Comparison of ENCODE assay signal across 12 cellular contexts in the genomic region with DNA sequence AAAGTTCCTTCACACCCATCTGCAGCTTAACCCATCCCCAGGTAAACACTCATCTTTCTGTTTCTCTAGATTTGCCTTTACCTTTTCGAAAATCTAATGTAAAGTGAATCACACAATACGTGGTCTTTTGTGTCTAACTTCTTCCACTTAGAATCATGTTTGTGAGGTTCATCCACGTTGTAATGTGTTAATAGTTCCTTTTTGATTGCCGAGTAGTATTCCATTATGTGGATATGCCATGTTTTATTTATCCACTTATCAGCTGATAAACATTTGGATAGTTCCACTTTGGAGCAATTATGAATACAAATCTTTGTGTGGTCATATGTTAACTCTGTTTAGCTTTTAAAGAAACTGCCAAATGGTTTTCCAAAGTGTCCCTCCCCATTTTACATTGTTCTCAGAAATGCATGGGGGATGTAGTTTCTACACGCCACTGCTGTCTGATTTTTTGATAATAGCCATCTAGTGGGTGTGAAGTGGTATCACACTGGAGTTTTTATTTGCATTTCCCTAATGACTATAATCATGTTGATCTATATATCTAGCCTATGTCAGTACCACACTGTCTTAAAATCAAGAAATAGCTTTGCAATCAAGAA. TPM values are rescaled to one million over a fixed set of nuclear protein-coding genes. Genes with fewer than 3 reads are reported as not detected.
DNase-seq lines count a peak whose midpoint lies in the region; ATAC-seq and TF ChIP-seq lines count a peak whose summit lies in the region.
"Had no signal": no experiment of that assay in that cellular context is flagged by ENCODE, and none has a peak within 500 bp of the region (broad histone marks: within the 10 kb centered on the region; RNA-seq: fewer than 3 reads in every experiment).

No MANE protein-coding gene starts in this region.

- H3K9me2 ChIP-seq in hepatocyte (replicated peaks; ENCODE audit: insufficient read depth), result no peaks in the 10 kb centered on the region

- no peaks in the 10 kb centered on the region for H3K9me3 ChIP-seq in upper lobe of right lung
- no peaks in the 10 kb centered on the region for H3K9me3 ChIP-seq in hepatocyte (ENCODE audit: low read depth)
- H3K9me3 ChIP-seq: mucosa of descending colon had no signal

- no peak overlapping the region for H3K4me2 ChIP-seq in hepatocyte

- H3K4me3 Mint-ChIP-seq in activated naive CD8-positive, alpha-beta T cell, result peak overlapping the region; percentile 17
- no peak overlapping the region for H3K4me3 Mint-ChIP-seq in activated naive CD8-positive, alpha-beta T cell treated with anti-CD3 and anti-CD28 coated beads for 36 hours
- H3K4me3 Mint-ChIP-seq: dendritic cell treated with granulocyte-macrophage colony-stimulating factor and Interleukin-4, amounts not matched to agents 40 ng/mL and 50 ng/mL, for 4 days; stimulated activated naive CD8-positive, alpha-beta T cell treated with anti-CD3 and anti-CD28 coated beads, Interleukin-15, Interleukin-2, amounts not matched to agents 100 ng/mL and 50 ng/mL, for 24 hours had no signal

- H3K27ac ChIP-seq in upper lobe of right lung, result no peak overlapping the region
- no peak overlapping the region for H3K27ac ChIP-seq in hepatocyte

- H4K20me1 ChIP-seq in hepatocyte (ENCODE audit: insufficient read depth, poor library complexity, severe bottlenecking), result no peaks in the 10 kb centered on the region

- no peak for DNase-seq in activated naive CD8-positive, alpha-beta T cell treated with anti-CD3 and anti-CD28 coated beads for 36 hours
- peak; percentile 20 for DNase-seq in NB4 (ENCODE audit: low read depth)
- peak; percentile 12 for DNase-seq in choroid plexus epithelial cell (ENCODE audit: low read depth)
- DNase-seq in upper lobe of right lung, result no peak
- DNase-seq in hepatocyte (ENCODE audit: low spot score), result no peak
- no peak for DNase-seq in pons (ENCODE audit: low spot score)
- DNase-seq in Ammon's horn (ENCODE audit: low spot score), result no peak
- DNase-seq: C1 segment of cervical spinal cord, mucosa of descending colon had no signal

- H3K4me3 ChIP-seq in NB4 (ENCODE audit: low read depth, low read length) (no peak overlapping the region), choroid plexus epithelial cell (ENCODE audit: low read depth, low read length) (no peak overlapping the region), upper lobe of right lung (no peak overlapping the region), hepatocyte (no peak overlapping the region)
- H3K4me3 ChIP-seq: mucosa of descending colon had no signal

- peaks cover 15% of the 10 kb centered on the region for H3K36me3 ChIP-seq in upper lobe of right lung
- H3K36me3 ChIP-seq in hepatocyte (replicated peaks; ENCODE audit: insufficient read depth, low read depth), result no peaks in the 10 kb centered on the region

- H3K4me1 ChIP-seq in upper lobe of right lung, result peaks cover 10% of the 10 kb centered on the region
- H3K4me1 ChIP-seq in hepatocyte (ENCODE audit: insufficient read depth), result peaks cover 4% of the 10 kb centered on the region

- no peak overlapping the region for H2AFZ ChIP-seq in hepatocyte

- peaks cover 12% of the 10 kb centered on the region for H3K36me3 Mint-ChIP-seq in activated naive CD8-positive, alpha-beta T cell
- peaks cover 12% of the 10 kb centered on the region for H3K36me3 Mint-ChIP-seq in activated naive CD8-positive, alpha-beta T cell treated with anti-CD3 and anti-CD28 coated beads for 36 hours

- H3K79me2 ChIP-seq in hepatocyte, result no peaks in the 10 kb centered on the region

- TF ChIP-seq CTCF in NB4 (IDR thresholded peaks at IDR 0.05; ENCODE audit: low read depth, low read length), result no peak
- peak; percentile 44 for TF ChIP-seq CTCF in choroid plexus epithelial cell (conservative IDR thresholded peaks at IDR 0.05; ENCODE audit: low read depth, low read length)
- peak; percentile 23 for TF ChIP-seq CTCF in upper lobe of right lung (IDR thresholded peaks at IDR 0.05)
- no peak for TF ChIP-seq CTCF in hepatocyte (IDR thresholded peaks at IDR 0.05; ENCODE audit: poor library complexity)

- H3K27ac Mint-ChIP-seq in activated naive CD8-positive, alpha-beta T cell, result peak overlapping the region; percentile 77
- no peak overlapping the region for H3K27ac Mint-ChIP-seq in activated naive CD8-positive, alpha-beta T cell treated with anti-CD3 and anti-CD28 coated beads for 36 hours
- H3K27ac Mint-ChIP-seq: dendritic cell treated with granulocyte-macrophage colony-stimulating factor and Interleukin-4, amounts not matched to agents 40 ng/mL and 50 ng/mL, for 4 days had no signal

- no peaks in the 10 kb centered on the region for H3K9me3 Mint-ChIP-seq in activated naive CD8-positive, alpha-beta T cell (ENCODE audit: low read depth)
- H3K9me3 Mint-ChIP-seq in activated naive CD8-positive, alpha-beta T cell treated with anti-CD3 and anti-CD28 coated beads for 36 hours, result peaks cover 4% of the 10 kb centered on the region
- H3K9me3 Mint-ChIP-seq: dendritic cell treated with granulocyte-macrophage colony-stimulating factor and Interleukin-4, amounts not matched to agents 40 ng/mL and 50 ng/mL, for 4 days; stimulated activated naive CD8-positive, alpha-beta T cell treated with anti-CD3 and anti-CD28 coated beads, Interleukin-15, Interleukin-2, amounts not matched to agents 100 ng/mL and 50 ng/mL, for 24 hours had no signal

- no peak for ATAC-seq in upper lobe of right lung
- ATAC-seq: mucosa of descending colon had no signal

- WGBS in hepatocyte (ENCODE audit: low lambda C conversion rate, missing lambda C conversion rate), result 97% methylated on average over 5 of the region's 5 CpGs

- H3K4me1 Mint-ChIP-seq in activated naive CD8-positive, alpha-beta T cell (ENCODE audit: low read depth), result peaks cover 28% of the 10 kb centered on the region
- H3K4me1 Mint-ChIP-seq in activated naive CD8-positive, alpha-beta T cell treated with anti-CD3 and anti-CD28 coated beads for 36 hours, result peaks cover 30% of the 10 kb centered on the region

- H3K27me3 Mint-ChIP-seq in activated naive CD8-positive, alpha-beta T cell, result no peaks in the 10 kb centered on the region
- H3K27me3 Mint-ChIP-seq in activated naive CD8-positive, alpha-beta T cell treated with anti-CD3 and anti-CD28 coated beads for 36 hours, result no peaks in the 10 kb centered on the region
- H3K27me3 Mint-ChIP-seq: dendritic cell treated with granulocyte-macrophage colony-stimulating factor and Interleukin-4, amounts not matched to agents 40 ng/mL and 50 ng/mL, for 4 days; stimulated activated naive CD8-positive, alpha-beta T cell treated with anti-CD3 and anti-CD28 coated beads, Interleukin-15, Interleukin-2, amounts not matched to agents 100 ng/mL and 50 ng/mL, for 24 hours had no signal

- intact Hi-C loops in upper lobe of right lung (cut with DNase I), result no loop called here

- no peaks in the 10 kb centered on the region for H3K27me3 ChIP-seq in upper lobe of right lung
- H3K27me3 ChIP-seq in hepatocyte, result no peaks in the 10 kb centered on the region

- TF ChIP-seq POLR2A in NB4 (IDR thresholded peaks at IDR 0.05; ENCODE audit: extremely low read depth, insufficient read length), result no peak

RNA-seq across cellular contexts. Expression of a gene that starts 22.3 kb away (rescaled TPM):
- total RNA-seq in activated naive CD8-positive, alpha-beta T cell treated with anti-CD3 and anti-CD28 coated beads for 36 hours, result 10 to 100 TPM; 15.3 to 16.2 TPM
- total RNA-seq in upper lobe of right lung (18.9 TPM), hepatocyte (24.6 and 32.4 TPM in 2 replicates)
- 13.8 and 17.4 TPM in 2 replicates for polyA plus RNA-seq in hepatocyte

RNA-seq across cellular contexts. Expression of a gene that starts 22.4 kb away (rescaled TPM):
- total RNA-seq in activated naive CD8-positive, alpha-beta T cell treated with anti-CD3 and anti-CD28 coated beads for 36 hours, result under 1 TPM; 0.40 to 0.41 TPM
- 1.4 TPM for total RNA-seq in upper lobe of right lung
- total RNA-seq in hepatocyte, result 1.1 and 1.8 TPM in 2 replicates
- 0.91 and 0.97 TPM in 2 replicates for polyA plus RNA-seq in hepatocyte

RNA-seq across cellular contexts. Expression of a gene that starts 46.0 kb away (rescaled TPM):
- 10 to 100 TPM; 10.8 to 12.1 TPM for total RNA-seq in activated naive CD8-positive, alpha-beta T cell treated with anti-CD3 and anti-CD28 coated beads for 36 hours
- total RNA-seq in upper lobe of right lung (16.8 TPM), hepatocyte (10.1 and 12.9 TPM in 2 replicates)
- polyA plus RNA-seq in hepatocyte, result 5.6 and 7.1 TPM in 2 replicates

RNA-seq across cellular contexts. Expression of a gene that starts 49.8 kb away (rescaled TPM):
- 100 to 1,000 TPM; 585 to 614 TPM for total RNA-seq in activated naive CD8-positive, alpha-beta T cell treated with anti-CD3 and anti-CD28 coated beads for 36 hours
- 178 TPM for total RNA-seq in upper lobe of right lung
- 191 and 208 TPM in 2 replicates for total RNA-seq in hepatocyte
- 157 and 181 TPM in 2 replicates for polyA plus RNA-seq in hepatocyte

Comparison
In these comparisons a context has a peak if more than half of its experiments do, and no peak if none do; other contexts are left out.
1. DNase-seq: peak in NB4 (single experiment) and choroid plexus epithelial cell (single experiment); none in activated naive CD8-positive, alpha-beta T cell treated with anti-CD3 and anti-CD28 coated beads for 36 hours (single experiment), upper lobe of right lung (single experiment), hepatocyte (single experiment), pons (single experiment) and Ammon's horn (single experiment).
2. CTCF ChIP-seq: peak in choroid plexus epithelial cell (single experiment) and upper lobe of right lung (single experiment); none in NB4 (single experiment) and hepatocyte (single experiment).